In the genomic region with DNA sequence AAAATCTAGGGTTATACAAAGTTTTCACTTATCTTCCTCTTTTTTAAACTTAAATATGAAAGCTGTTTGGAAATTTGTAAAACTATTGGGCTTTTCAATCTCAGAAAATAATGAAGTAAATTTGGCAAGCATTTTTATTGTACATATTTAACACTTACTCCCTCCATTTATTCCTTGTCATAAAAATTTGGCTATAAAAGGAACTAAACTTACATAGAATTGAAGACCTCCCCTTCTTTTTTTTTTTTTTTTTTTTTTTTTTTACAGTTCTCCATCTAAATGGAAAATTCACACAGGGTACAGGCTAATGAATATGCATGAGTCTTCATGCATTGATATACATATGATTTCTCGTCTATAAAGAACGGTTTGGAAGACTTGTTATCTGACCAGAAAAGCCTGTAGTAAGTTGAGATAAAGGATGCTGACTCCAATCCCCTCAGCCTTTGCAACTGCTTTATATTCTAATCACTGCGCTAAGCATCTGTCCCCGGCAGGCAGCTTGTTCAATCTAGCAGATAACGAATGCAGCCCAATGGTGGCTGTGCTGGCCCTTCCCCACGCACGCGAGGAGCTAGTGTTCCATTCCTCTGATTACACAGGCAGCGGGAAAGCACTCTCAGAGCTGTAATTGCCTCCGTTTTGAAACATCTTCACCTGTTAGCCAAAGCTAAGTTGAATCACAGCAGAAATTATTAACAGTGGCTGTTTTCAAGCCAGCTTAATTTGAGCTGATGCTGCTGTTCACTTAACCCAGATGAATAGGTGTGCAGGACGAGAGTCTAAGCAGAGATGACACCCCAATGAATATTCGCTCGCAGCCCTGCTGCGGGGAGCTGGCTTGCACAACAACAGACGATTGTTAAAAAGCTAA, we compare ENCODE assay signal across 7 cellular contexts.
DNase-seq lines count a peak whose midpoint lies in the region; ATAC-seq, FAIRE-seq and TF ChIP-seq lines count a peak whose summit lies in the region.

No MANE protein-coding gene starts in this region.

- H3K79me2 ChIP-seq in H1 (ENCODE audit: control insufficient read depth in 1 of 2, insufficient read depth in 2 of 2, low read length in 2 of 2) (no peaks in the 10 kb centered on the region), neural cell (replicated peaks; ENCODE audit: insufficient read depth, low read length) (no peaks in the 10 kb centered on the region)

- H3K9ac ChIP-seq in H1 (replicated peaks in 1 of 4; ENCODE audit: extremely low read depth in 1 of 4, low read depth in 3 of 4, low read length in 3 of 4) (peak overlapping the region in 2 of 4 experiments; percentile 20 to 56; a peak in 3 of 7 replicates), neural cell (ENCODE audit: low read length) (peak overlapping the region; percentile 59)

- no peak overlapping the region for H2AK5ac ChIP-seq in H1 (ENCODE audit: low read depth, low read length)

- no peak overlapping the region for H3K23ac ChIP-seq in H1 (ENCODE audit: insufficient read length)

- no peak overlapping the region; the same call in 1 of the 2 replicates for H4K8ac ChIP-seq in H1 (ENCODE audit: extremely low read depth, insufficient read depth, low read length)

- no peaks in the 10 kb centered on the region for H3K27me3 ChIP-seq in H1 (replicated peaks in 1 of 4; ENCODE audit: control insufficient read depth in 3 of 4, extremely low read depth in 1 of 4, insufficient read depth in 3 of 4, low read length in 3 of 4)
- H3K27me3 ChIP-seq in neural cell (ENCODE audit: insufficient read depth, low read depth, low read length), result no peaks in the 10 kb centered on the region

- H3K56ac ChIP-seq in H1 (replicated peaks; ENCODE audit: insufficient read length, low read depth, low read length), result no peak overlapping the region

- no peak for TF ChIP-seq POLR2A in H1 (IDR thresholded peaks at IDR 0.05; ENCODE audit: control extremely low read depth in 1 of 2, low read depth in 2 of 2, low read length in 2 of 2)

- WGBS in H1 (ENCODE audit: extremely low coverage in 1 of 2, insufficient coverage in 1 of 2, insufficient read length in 1 of 2, insufficient replicate concordance in 2 of 2, low coverage in 1 of 2, low lambda C conversion rate in 2 of 2, missing lambda C conversion rate in 1 of 2), 2 experiments, result 21% methylated on average over 15 of the region's 15 CpGs; no CpG with 5 or more reads in 1 of the 2 experiments

- H4K91ac ChIP-seq in H1 (replicated peaks; ENCODE audit: insufficient read length, low read length), result no peak overlapping the region

- H2AFZ ChIP-seq in H1 (ENCODE audit: low read length) (peak overlapping the region; percentile 98), neural cell (ENCODE audit: low read depth, low read length) (peak overlapping the region; percentile 12)

- POLR2A ChIA-PET in H1 (lab: Charles Lee; ENCODE audit: partially characterized antibody), result interaction anchor here (1.0 to 1.2 kb wide), 2 partner anchors 9 to 20 kb away, joined by 3 read pairs; no protein-coding TSS in a partner anchor

- peak overlapping the region; percentile 21; the same call in 1 of the 2 replicates for H2BK5ac ChIP-seq in H1 (ENCODE audit: low read depth, low read length)

- no peak for TF ChIP-seq RAD21 in H1 (IDR thresholded peaks at IDR 0.05 in 1 of 2, conservative IDR thresholded peaks at IDR 0.05 in 1 of 2; ENCODE audit: low read depth in 2 of 2, low read length in 2 of 2)
- peak; percentile 47 for TF ChIP-seq RAD21 in neural cell (conservative IDR thresholded peaks at IDR 0.05)

- H3K9me2 ChIP-seq in neural cell (ENCODE audit: insufficient read depth, low read length), result no peaks in the 10 kb centered on the region

- FAIRE-seq in GM19239 (lab: Jason Lieb, UNC) (peak; percentile 23), H1 (lab: Jason Lieb, UNC) (no peak)

- H3K36me3 ChIP-seq in H1 (ENCODE audit: control insufficient read depth in 2 of 4, insufficient read depth in 4 of 4, low read length in 3 of 4) (no peaks in the 10 kb centered on the region), neural cell (ENCODE audit: insufficient read depth, low read length) (no peaks in the 10 kb centered on the region)

- no peak overlapping the region for H4K5ac ChIP-seq in H1 (ENCODE audit: insufficient read length, low read depth, low read length)

- no peaks in the 10 kb centered on the region for H3K9me3 ChIP-seq in H1 (ENCODE audit: insufficient read depth in 2 of 2, low read depth in 1 of 2, low read length in 1 of 2)
- H3K9me3 ChIP-seq in neural cell (ENCODE audit: low read length), result no peaks in the 10 kb centered on the region

- peak overlapping the region; percentile 20; the same call in 1 of the 2 replicates for H3K18ac ChIP-seq in H1 (ENCODE audit: extremely low read depth, low read length)

- H2BK12ac ChIP-seq in H1 (ENCODE audit: low read depth, low read length), result no peak overlapping the region; the same call in 1 of the 2 replicates

- peak overlapping the region; percentile 8 for H2BK120ac ChIP-seq in H1 (replicated peaks; ENCODE audit: low read depth, low read length)

- ATAC-seq in HG02678 (IDR thresholded peaks at IDR 0.05; ENCODE audit: unreplicated experiment), result no peak

- no peak overlapping the region for H3K14ac ChIP-seq in H1 (ENCODE audit: insufficient read length)

- H3K27ac ChIP-seq in H1 (ENCODE audit: low read depth, low read length) (no peak overlapping the region), neural cell (ENCODE audit: low read length) (peak overlapping the region; percentile 63)

- H3K4me1 ChIP-seq in H1 (replicated peaks in 1 of 4; ENCODE audit: control insufficient read depth in 3 of 4, insufficient read depth in 4 of 4, low read length in 3 of 4), result peaks cover 2 to 21% (median 14%) of the 10 kb centered on the region in 4 experiments; a peak in 6 of 7 replicates

- TF ChIP-seq EP300 in H1 (IDR thresholded peaks at IDR 0.05; ENCODE audit: borderline replicate concordance in 1 of 2, low read depth in 2 of 2, low read length in 2 of 2) (no peak), neural cell (conservative IDR thresholded peaks at IDR 0.05; ENCODE audit: poor library complexity, severe bottlenecking) (peak; percentile 50)

- H2BK15ac ChIP-seq in H1 (ENCODE audit: low read length), result no peak overlapping the region

- H3K23me2 ChIP-seq in H1 (ENCODE audit: low read depth, low read length), result no peaks in the 10 kb centered on the region

- DNase-seq in GM19239 (ENCODE audit: insufficient read length, low spot score), result no peak
- peak; percentile 59 to 82 for DNase-seq in NCI-H2081 (lab: John Stamatoyannopoulos, UW)
- no peak for DNase-seq in H1 (ENCODE audit: low read depth in 1 of 2, low spot score in 2 of 2)
- DNase-seq in NCI-H2029 treated with DMSO at 0.1 percent for 48 hours (lab: John Stamatoyannopoulos, UW), result no peak
- DNase-seq in 8988T, result no peak

- H3F3A ChIP-seq in neural cell (ENCODE audit: insufficient read depth, low read length, poor library complexity, severe bottlenecking), result no peaks in the 10 kb centered on the region

- H3K4ac ChIP-seq in H1 (replicated peaks; ENCODE audit: insufficient read length, low read depth, low read length), result no peak overlapping the region

- no peaks in the 10 kb centered on the region for H4K20me1 ChIP-seq in H1 (replicated peaks in 1 of 2; ENCODE audit: control insufficient read depth in 1 of 2, insufficient read depth in 2 of 2, low read length in 2 of 2)
- H4K20me1 ChIP-seq in neural cell (ENCODE audit: insufficient read depth), result no peaks in the 10 kb centered on the region

- TF ChIP-seq CTCF in H1 (IDR thresholded peaks at IDR 0.05; ENCODE audit: control extremely low read depth in 1 of 3, insufficient read depth in 1 of 3, low read depth in 1 of 3, low read length in 3 of 3) (no peak), neural cell (IDR thresholded peaks at IDR 0.05; ENCODE audit: poor library complexity, severe bottlenecking) (peak; percentile 24)

- H3K4me3 ChIP-seq in H1 (ENCODE audit: extremely low read depth in 1 of 4, insufficient read depth in 2 of 4, low read depth in 3 of 4, low read length in 4 of 4) (peak overlapping the region in 1 of 4 experiments; percentile 48; a peak in 3 of 8 replicates), neural cell (ENCODE audit: low read length) (peak overlapping the region; percentile 62)

- no peak overlapping the region for H2BK20ac ChIP-seq in H1 (ENCODE audit: low read length)

- CTCF ChIA-PET in H1 (lab: Charles Lee; ENCODE audit: partially characterized antibody), result interaction anchor here (0.6 to 2.3 kb wide), 5 partner anchors 10 to 34 kb away, joined by 3 to 8 read pairs (median 4); no protein-coding TSS in a partner anchor

- H3K4me2 ChIP-seq in H1 (ENCODE audit: insufficient read depth in 1 of 2, low read depth in 2 of 2, low read length in 2 of 2), result peak overlapping the region; percentile 60
- peak overlapping the region; percentile 52 for H3K4me2 ChIP-seq in neural cell (ENCODE audit: low read length)

- no peaks in the 10 kb centered on the region for H3K79me1 ChIP-seq in H1 (ENCODE audit: low read depth, low read length)

TF ChIP-seq in H1, 55 proteins besides CTCF, POLR2A, EP300 and RAD21:
- TF ChIP-seq CHD1 (IDR thresholded peaks at IDR 0.05; ENCODE audit: low read depth, low read length) (no peak), CEBPB (IDR thresholded peaks at IDR 0.05; ENCODE audit: low read depth, low read length) (peak; percentile 33; the same call in 1 of the 2 replicates)

TF ChIP-seq in neural cell, 6 proteins besides CTCF, POLR2A, EP300 and RAD21 (continues in another document):
- TF ChIP-seq EZH2 (IDR thresholded peaks at IDR 0.05; ENCODE audit: borderline replicate concordance, insufficient read depth, low read length, poor library complexity, severe bottlenecking) (no peak), POLR2AphosphoS5 (IDR thresholded peaks at IDR 0.05) (peak; percentile 87), TAF1 (IDR thresholded peaks at IDR 0.05; ENCODE audit: low read depth) (no peak), SMC3 (conservative IDR thresholded peaks at IDR 0.05; ENCODE audit: poor library complexity) (peak; percentile 45)

Comparison
In these comparisons a context has a peak if more than half of its experiments do, and no peak if none do; other contexts are left out.
1. DNase-seq: peak in NCI-H2081 (2 of 2); none in GM19239 (single experiment), H1 (0 of 2), NCI-H2029 treated with DMSO at 0.1 percent for 48 hours (single experiment) and 8988T (single experiment).